9 cellular contexts compared by ENCODE assay signal in the genomic region with DNA sequence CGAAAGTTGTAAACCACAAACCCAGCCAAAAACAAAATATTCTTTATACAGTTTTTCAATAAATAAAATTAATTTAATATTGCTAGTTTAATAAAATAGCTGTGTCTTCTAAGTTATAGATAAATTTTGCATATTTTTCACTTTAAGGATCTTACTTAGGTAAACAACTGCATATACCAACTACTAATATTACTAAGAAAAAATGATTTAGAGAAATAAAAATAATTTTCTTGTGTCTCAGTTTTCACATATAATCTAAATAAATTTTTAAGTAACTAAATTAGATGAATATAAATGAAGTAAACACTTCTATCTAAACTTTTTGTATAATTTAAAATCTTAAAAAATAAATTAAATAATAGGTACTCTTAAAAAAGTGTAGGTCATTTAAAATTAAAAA.
"Had no signal": no experiment of that assay in that cellular context is flagged by ENCODE, and none has a peak within 500 bp of the region (broad histone marks: within the 10 kb centered on the region; RNA-seq: fewer than 3 reads in every experiment).

No MANE protein-coding gene starts in this region.

- H2AFZ ChIP-seq: GM23338 had no signal

- H3K27ac ChIP-seq: KMS-11 had no signal

- H3K9ac ChIP-seq: KMS-11 had no signal

- H3K4me3 ChIP-seq: GM23338 had no signal

- FAIRE-seq: H1, H54, HTR-8/SVneo had no signal

- H3K4me2 ChIP-seq: GM23338, KMS-11 had no signal

- DNase-seq: H9, HCEC 1CT, IMR-90, KBM-7 had no signal
